ENCODE assay signal across 1 cellular context in genomic region chr19:46404039-46404883, GRCh38.
TF ChIP-seq lines count a peak whose summit lies in the region.

No MANE protein-coding gene starts in this region.

TF ChIP-seq in IMR-90, 13 proteins besides CTCF, POLR2A, EP300 and RAD21:
- no peak for TF ChIP-seq RCOR1 (IDR thresholded peaks at IDR 0.05; ENCODE audit: insufficient replicate concordance, low read length)
- TF ChIP-seq, protein P1, sequence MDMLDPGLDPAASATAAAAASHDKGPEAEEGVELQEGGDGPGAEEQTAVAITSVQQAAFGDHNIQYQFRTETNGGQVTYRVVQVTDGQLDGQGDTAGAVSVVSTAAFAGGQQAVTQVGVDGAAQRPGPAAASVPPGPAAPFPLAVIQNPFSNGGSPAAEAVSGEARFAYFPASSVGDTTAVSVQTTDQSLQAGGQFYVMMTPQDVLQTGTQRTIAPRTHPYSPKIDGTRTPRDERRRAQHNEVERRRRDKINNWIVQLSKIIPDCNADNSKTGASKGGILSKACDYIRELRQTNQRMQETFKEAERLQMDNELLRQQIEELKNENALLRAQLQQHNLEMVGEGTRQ (IDR thresholded peaks at IDR 0.05; ENCODE audit: low read depth, low read length), result no peak
- TF ChIP-seq MXI1 (IDR thresholded peaks at IDR 0.05; ENCODE audit: borderline replicate concordance, low read depth, low read length), result no peak
- no peak for TF ChIP-seq FOS (IDR thresholded peaks at IDR 0.05; ENCODE audit: low read depth, low read length)
- no peak for TF ChIP-seq CEBPB (IDR thresholded peaks at IDR 0.05; ENCODE audit: low read depth, low read length)
- TF ChIP-seq MAZ (IDR thresholded peaks at IDR 0.05; ENCODE audit: borderline replicate concordance, low read depth, low read length), result no peak
